ENCODE assay signal across 8 cellular contexts in genomic region chr13:79451500-79451962, GRCh38. TPM values are rescaled to one million over a fixed set of nuclear protein-coding genes. Genes with fewer than 3 reads are reported as not detected.
DNase-seq lines count a peak whose midpoint lies in the region; FAIRE-seq and TF ChIP-seq lines count a peak whose summit lies in the region.

No MANE protein-coding gene starts in this region.

- DNase-seq in GM12865 (ENCODE audit: low read depth) (peak; percentile 84), H9 (peak; percentile 42), MG63 (peak; percentile 67), epithelial cell of proximal tubule (ENCODE audit: low read depth) (peak; percentile 75), frontal cortex (ENCODE audit: low spot score in 2 of 2) (no peak), NCI-H1694 treated with DMSO at 0.1 percent for 48 hours (lab: John Stamatoyannopoulos, UW) (no peak)
- DNase-seq in activated CD4-positive, alpha-beta memory T cell treated with anti-CD3 and anti-CD28 coated beads for 36 hours: peak; percentile 98
- peak; percentile 97 for DNase-seq in stimulated activated CD4-positive, alpha-beta T cell treated with anti-CD3 and anti-CD28 coated beads, Interleukin-15, amount 100 ng/mL, for 24 hours

- intact Hi-C loops in activated CD4-positive, alpha-beta memory T cell treated with anti-CD3 and anti-CD28 coated beads for 36 hours (cut with micrococcal nuclease): loop anchor here (1.0 to 2.0 kb wide), 7 partner anchors 23 to 71 kb away; partner anchors contain the start of genes NDFIP2 and RBM26

- no peak overlapping the region for H2BK12ac ChIP-seq in H9 (ENCODE audit: insufficient read length, low read depth, low read length)

- TF ChIP-seq CTCF in GM12865 (IDR thresholded peaks at IDR 0.05; ENCODE audit: insufficient read depth, low read depth, low read length, missing control alignments): no peak
- no peak for TF ChIP-seq CTCF in H9 (conservative IDR thresholded peaks at IDR 0.05)
- no peak for TF ChIP-seq CTCF in epithelial cell of proximal tubule (conservative IDR thresholded peaks at IDR 0.05; ENCODE audit: low read depth, low read length)

- H3K36me3 Mint-ChIP-seq in H9 (ENCODE audit: insufficient read depth in 1 of 3, low read depth in 3 of 3): no peaks in the 10 kb centered on the region
- no peaks in the 10 kb centered on the region for H3K36me3 Mint-ChIP-seq in activated CD4-positive, alpha-beta memory T cell treated with anti-CD3 and anti-CD28 coated beads for 36 hours

- H4K8ac ChIP-seq in H9 (replicated peaks; ENCODE audit: insufficient read length, low read depth, low read length): no peak overlapping the region

- no peak overlapping the region for H2AFZ ChIP-seq in H9 (ENCODE audit: low read length)

- H2BK15ac ChIP-seq in H9 (ENCODE audit: low read depth, low read length): 0 out of 2 replicates have a peak overlapping the region, but pooled peaks have one; percentile 13

- POLR2A ChIA-PET in activated CD4-positive, alpha-beta memory T cell treated with anti-CD3 and anti-CD28 coated beads for 36 hours (lab: Charles Lee): interaction anchor here (0.6 to 4.6 kb wide), 6 partner anchors 31 to 66 kb away, joined by 3 to 114 read pairs (median 4); partner anchors contain the start of genes NDFIP2 and RBM26

- no peak overlapping the region for H3K18ac ChIP-seq in H9 (ENCODE audit: insufficient read length, low read depth, low read length)

- H3K4me3 ChIP-seq in GM12865 (ENCODE audit: low read depth, low read length) (no peak overlapping the region), MG63 (no peak overlapping the region), epithelial cell of proximal tubule (ENCODE audit: low read depth, low read length) (no peak overlapping the region)

- H3K27ac Mint-ChIP-seq in H9: no peak overlapping the region
- peak overlapping the region; percentile 97 for H3K27ac Mint-ChIP-seq in activated CD4-positive, alpha-beta memory T cell treated with anti-CD3 and anti-CD28 coated beads for 36 hours

- H3K9me3 ChIP-seq in H9 (ENCODE audit: control insufficient read depth, low read depth, low read length) (no peaks in the 10 kb centered on the region), MG63 (no peaks in the 10 kb centered on the region)

- H2BK120ac ChIP-seq in H9 (ENCODE audit: low read depth, low read length, poor library complexity, severe bottlenecking): no peak overlapping the region

- H3K79me1 ChIP-seq in H9 (ENCODE audit: insufficient read depth, low read depth, low read length, poor library complexity, severe bottlenecking): no peaks in the 10 kb centered on the region

- no peak overlapping the region for H3K4ac ChIP-seq in H9 (ENCODE audit: low read depth, low read length)

- WGBS in H9 (ENCODE audit: extremely low coverage, insufficient read length, low lambda C conversion rate): no CpG with 5 or more reads among the region's 3 CpGs

- no peak for FAIRE-seq in frontal cortex (lab: Jason Lieb, UNC)

- H3K4me1 ChIP-seq in H9 (ENCODE audit: insufficient read depth, low read length): no peaks in the 10 kb centered on the region; the same call in 1 of the 2 replicates

- no peak overlapping the region for H3K23ac ChIP-seq in H9 (ENCODE audit: insufficient read length, low read depth, low read length)

- no peaks in the 10 kb centered on the region for H3K79me2 ChIP-seq in H9 (ENCODE audit: insufficient read depth, low read length)

- H3K4me2 ChIP-seq in H9 (ENCODE audit: insufficient read depth, insufficient read length, low read length): no peak overlapping the region

- no peak overlapping the region for H2BK5ac ChIP-seq in H9 (ENCODE audit: insufficient read length, low read length)

- H3K9ac ChIP-seq in H9 (ENCODE audit: extremely low read depth, insufficient read length, low read length): no peak overlapping the region

- no peak overlapping the region for H2AK5ac ChIP-seq in H9 (ENCODE audit: insufficient read length, low read length)

- no peaks in the 10 kb centered on the region for H3K9me3 Mint-ChIP-seq in H9
- H3K9me3 Mint-ChIP-seq in activated CD4-positive, alpha-beta memory T cell treated with anti-CD3 and anti-CD28 coated beads for 36 hours: no peaks in the 10 kb centered on the region

- H4K20me1 ChIP-seq in H9 (ENCODE audit: control insufficient read depth, insufficient read depth, insufficient read length): no peaks in the 10 kb centered on the region

- no peak overlapping the region for H3T11ph ChIP-seq in H9 (ENCODE audit: low read length)

- CTCF ChIA-PET in activated CD4-positive, alpha-beta memory T cell treated with anti-CD3 and anti-CD28 coated beads for 36 hours (lab: Charles Lee): interaction anchor here (1.0 to 2.5 kb wide), 5 partner anchors 24 to 89 kb away, joined by 3 to 29 read pairs (median 5); partner anchors contain the start of genes NDFIP2 and RBM26

- no peak overlapping the region for H2BK20ac ChIP-seq in H9 (ENCODE audit: low read depth, low read length, poor library complexity, severe bottlenecking)

- no peak overlapping the region for H3K56ac ChIP-seq in H9 (ENCODE audit: insufficient read length, low read depth, low read length)

- H3K27me3 ChIP-seq in H9 (ENCODE audit: insufficient read depth, low read length): no peaks in the 10 kb centered on the region
- H3K27me3 ChIP-seq in MG63: no peaks in the 10 kb centered on the region

- H3K23me2 ChIP-seq in H9 (ENCODE audit: insufficient read length, low read depth, low read length, poor library complexity, severe bottlenecking): no peaks in the 10 kb centered on the region

- H3K14ac ChIP-seq in H9 (ENCODE audit: insufficient read depth, low read length): no peak overlapping the region

- H3K27ac ChIP-seq in H9 (ENCODE audit: insufficient read length, low read depth, low read length): no peak overlapping the region

- H3K4me1 Mint-ChIP-seq in H9: peaks cover 14 to 16% of the 10 kb centered on the region in 2 experiments
- H3K4me1 Mint-ChIP-seq in activated CD4-positive, alpha-beta memory T cell treated with anti-CD3 and anti-CD28 coated beads for 36 hours (ENCODE audit: low read depth): peaks cover 84% of the 10 kb centered on the region

- H3K27me3 Mint-ChIP-seq in H9 (ENCODE audit: low read depth): no peaks in the 10 kb centered on the region
- no peaks in the 10 kb centered on the region for H3K27me3 Mint-ChIP-seq in activated CD4-positive, alpha-beta memory T cell treated with anti-CD3 and anti-CD28 coated beads for 36 hours

- no peaks in the 10 kb centered on the region for H3K36me3 ChIP-seq in MG63

- no peak overlapping the region for H4K5ac ChIP-seq in H9 (ENCODE audit: insufficient read length, low read depth, low read length)

- no peak overlapping the region for H4K91ac ChIP-seq in H9 (ENCODE audit: insufficient read length, low read depth, low read length)

- H3K4me3 Mint-ChIP-seq in H9: no peak overlapping the region
- H3K4me3 Mint-ChIP-seq in activated CD4-positive, alpha-beta memory T cell treated with anti-CD3 and anti-CD28 coated beads for 36 hours: peak overlapping the region; percentile 74

RNA-seq across cellular contexts. Expression of gene NDFIP2, which starts 29.4 kb away (rescaled TPM):
- total RNA-seq in H9 (2021) (26.5 and 31.0 TPM in 2 replicates), epithelial cell of proximal tubule (35.0 and 42.9 TPM in 2 replicates), frontal cortex (61.1 TPM)
- total RNA-seq in MG63 (2014; rRNA removed; shearing (Covaris generic); ENCODE audit: low replicate concordance): 27.3 and 45.9 TPM in 2 replicates
- total RNA-seq in activated CD4-positive, alpha-beta memory T cell treated with anti-CD3 and anti-CD28 coated beads for 36 hours: 100 to 1,000 TPM; 175 to 178 TPM

RNA-seq across cellular contexts. Expression of gene RBM26, which starts 45.5 kb away (rescaled TPM):
- total RNA-seq in H9 (2021) (66.8 and 70.5 TPM in 2 replicates), epithelial cell of proximal tubule (24.0 TPM in 2 replicates), frontal cortex (55.8 TPM)
- total RNA-seq in MG63 (2014; rRNA removed; shearing (Covaris generic); ENCODE audit: low replicate concordance): 22.7 and 24.6 TPM in 2 replicates
- total RNA-seq in activated CD4-positive, alpha-beta memory T cell treated with anti-CD3 and anti-CD28 coated beads for 36 hours: 10 to 100 TPM; 54.8 to 57.7 TPM

Comparison
In these comparisons a context has a peak if more than half of its experiments do, and no peak if none do; other contexts are left out.
1. DNase-seq: peak in GM12865 (single experiment), H9 (single experiment), MG63 (single experiment), activated CD4-positive, alpha-beta memory T cell treated with anti-CD3 and anti-CD28 coated beads for 36 hours (single experiment), epithelial cell of proximal tubule (single experiment) and stimulated activated CD4-positive, alpha-beta T cell treated with anti-CD3 and anti-CD28 coated beads, Interleukin-15, amount 100 ng/mL, for 24 hours (single experiment); none in frontal cortex (0 of 2) and NCI-H1694 treated with DMSO at 0.1 percent for 48 hours (single experiment).